9 cellular contexts compared by ENCODE assay signal in genomic region chr5:35202319-35203111, GRCh38. TPM values are rescaled to one million over a fixed set of nuclear protein-coding genes. Genes with fewer than 3 reads are reported as not detected.
A peak's percentile ranks its signal among the peaks of the same experiment; 100 is the strongest.
DNase-seq lines count a peak whose midpoint lies in the region; ATAC-seq and TF ChIP-seq lines count a peak whose summit lies in the region.
"Had no signal": no experiment of that assay in that cellular context is flagged by ENCODE, and none has a peak within 500 bp of the region (broad histone marks: within the 10 kb centered on the region; RNA-seq: fewer than 3 reads in every experiment).

No MANE protein-coding gene starts in this region.

- no peak overlapping the region for H3K9ac ChIP-seq in Loucy (ENCODE audit: low read depth, low read length, poor library complexity, severe bottlenecking)

- H3K4me3 Mint-ChIP-seq in activated CD4-positive, alpha-beta T cell treated with anti-CD3 and anti-CD28 coated beads for 36 hours, result no peak overlapping the region
- no peak overlapping the region for H3K4me3 Mint-ChIP-seq in T-helper 17 cell
- H3K4me3 Mint-ChIP-seq: activated naive CD4-positive, alpha-beta T cell treated with anti-CD3 and anti-CD28 coated beads, Interleukin-2, amount 50 U/mL, for 24 hours had no signal

- H3F3A ChIP-seq in Loucy (ENCODE audit: low read depth), result no peaks in the 10 kb centered on the region

- H3K36me3 Mint-ChIP-seq in activated CD4-positive, alpha-beta T cell treated with anti-CD3 and anti-CD28 coated beads for 36 hours (ENCODE audit: low read depth), result no peaks in the 10 kb centered on the region
- no peaks in the 10 kb centered on the region for H3K36me3 Mint-ChIP-seq in T-helper 17 cell (ENCODE audit: low read depth)
- H3K36me3 Mint-ChIP-seq: activated naive CD4-positive, alpha-beta T cell treated with anti-CD3 and anti-CD28 coated beads, Interleukin-2, amount 50 U/mL, for 24 hours had no signal

- H2AFZ ChIP-seq in Loucy (ENCODE audit: low read length), result no peak overlapping the region

- H3K4me3 ChIP-seq in Loucy (ENCODE audit: low read length, poor library complexity, severe bottlenecking) (no peak overlapping the region), fibroblast of the aortic adventitia (ENCODE audit: low read depth, low read length) (no peak overlapping the region)

- H3K27ac Mint-ChIP-seq in activated CD4-positive, alpha-beta T cell treated with anti-CD3 and anti-CD28 coated beads for 36 hours, result no peak overlapping the region
- no peak overlapping the region for H3K27ac Mint-ChIP-seq in T-helper 17 cell
- H3K27ac Mint-ChIP-seq: activated naive CD4-positive, alpha-beta T cell treated with anti-CD3 and anti-CD28 coated beads, Interleukin-2, amount 50 U/mL, for 24 hours had no signal

- H3K36me3 ChIP-seq in Loucy (ENCODE audit: insufficient read depth, low read length), result no peaks in the 10 kb centered on the region

- H3K27me3 Mint-ChIP-seq in activated CD4-positive, alpha-beta T cell treated with anti-CD3 and anti-CD28 coated beads for 36 hours, result peaks cover 29% of the 10 kb centered on the region
- H3K27me3 Mint-ChIP-seq in T-helper 17 cell, result peaks cover 40% of the 10 kb centered on the region

- POLR2A ChIA-PET in activated CD4-positive, alpha-beta T cell treated with anti-CD3 and anti-CD28 coated beads for 36 hours (lab: Charles Lee), result no interaction called here

- peaks cover 12% of the 10 kb centered on the region for H3K4me1 ChIP-seq in Loucy (ENCODE audit: insufficient read depth, low read length, poor library complexity, severe bottlenecking)

- CTCF ChIA-PET in activated CD4-positive, alpha-beta T cell treated with anti-CD3 and anti-CD28 coated beads for 36 hours (lab: Charles Lee), result interaction anchor here (0.7 to 1.2 kb wide), 4 partner anchors 10 to 120 kb away, joined by 3 to 4 read pairs (median 3); no protein-coding TSS in a partner anchor

- intact Hi-C loops in activated CD4-positive, alpha-beta T cell treated with anti-CD3 and anti-CD28 coated beads for 36 hours (cut with DNase I, micrococcal nuclease), result loop anchor here (1.0 kb wide), 1 partner anchor 113 kb away; no protein-coding TSS in a partner anchor

- H3K9me3 Mint-ChIP-seq in activated CD4-positive, alpha-beta T cell treated with anti-CD3 and anti-CD28 coated beads for 36 hours (ENCODE audit: low read depth), result no peaks in the 10 kb centered on the region
- H3K9me3 Mint-ChIP-seq: activated naive CD4-positive, alpha-beta T cell treated with anti-CD3 and anti-CD28 coated beads, Interleukin-2, amount 50 U/mL, for 24 hours had no signal

- DNase-seq in ELF-1 (ENCODE audit: low read depth, low spot score) (peak; percentile 51), fibroblast of the aortic adventitia (ENCODE audit: low read depth) (peak; percentile 54), pulmonary artery endothelial cell (ENCODE audit: low read depth, low spot score) (peak; percentile 4), T-helper 17 cell (no peak)
- peak; percentile 71 for DNase-seq in activated CD4-positive, alpha-beta T cell treated with anti-CD3 and anti-CD28 coated beads for 36 hours

- TF ChIP-seq CTCF in Loucy (conservative IDR thresholded peaks at IDR 0.05; ENCODE audit: low read length), result peak; percentile 90
- peak; percentile 58 for TF ChIP-seq CTCF in fibroblast of the aortic adventitia (IDR thresholded peaks at IDR 0.05; ENCODE audit: insufficient read depth, low read length)

- ATAC-seq in GM21390 (IDR thresholded peaks at IDR 0.05; ENCODE audit: unreplicated experiment), result peak; percentile 62
- peak; percentile 74 for ATAC-seq in activated CD4-positive, alpha-beta T cell treated with anti-CD3 and anti-CD28 coated beads for 36 hours
- no peak for ATAC-seq in HG02571 (IDR thresholded peaks at IDR 0.05; ENCODE audit: unreplicated experiment)
- no peak for ATAC-seq in T-helper 17 cell

- H3K79me2 ChIP-seq in Loucy (ENCODE audit: insufficient read depth, low read length), result no peaks in the 10 kb centered on the region

- H3K27me3 ChIP-seq in Loucy (ENCODE audit: insufficient read depth, low read length, poor library complexity, severe bottlenecking), result no peaks in the 10 kb centered on the region

- H4K20me1 ChIP-seq in Loucy (ENCODE audit: insufficient read depth, low read length, poor library complexity, severe bottlenecking), result no peaks in the 10 kb centered on the region

- no peaks in the 10 kb centered on the region for H3K9me2 ChIP-seq in Loucy (replicated peaks; ENCODE audit: low read depth, low read length)

- H3K4me2 ChIP-seq in Loucy (ENCODE audit: low read depth, low read length, poor library complexity, severe bottlenecking), result no peak overlapping the region

- no peaks in the 10 kb centered on the region for H3K9me3 ChIP-seq in Loucy (ENCODE audit: insufficient read depth, low read depth, low read length)
- H3K9me3 ChIP-seq in T-helper 17 cell (ENCODE audit: control insufficient read depth, low read length, poor library complexity, severe bottlenecking), result no peaks in the 10 kb centered on the region

- no peaks in the 10 kb centered on the region for H3K4me1 Mint-ChIP-seq in activated CD4-positive, alpha-beta T cell treated with anti-CD3 and anti-CD28 coated beads for 36 hours
- peaks cover 2% of the 10 kb centered on the region for H3K4me1 Mint-ChIP-seq in T-helper 17 cell
- H3K4me1 Mint-ChIP-seq: activated naive CD4-positive, alpha-beta T cell treated with anti-CD3 and anti-CD28 coated beads, Interleukin-2, amount 50 U/mL, for 24 hours had no signal

RNA-seq across cellular contexts. Expression of gene PRLR, which starts 27.8 kb away (rescaled TPM):
- total RNA-seq in activated CD4-positive, alpha-beta T cell treated with anti-CD3 and anti-CD28 coated beads for 36 hours, result under 1 TPM in 1 of 2 experiments, not detected in 1; 0.02 TPM
- total RNA-seq in fibroblast of the aortic adventitia (ENCODE audit: low replicate concordance) (0.63 and 1.6 TPM in 2 replicates), pulmonary artery endothelial cell (not detected in 2 replicates), T-helper 17 cell (not detected)

Comparison
In these comparisons a context has a peak if more than half of its experiments do, and no peak if none do; other contexts are left out.
1. DNase-seq: peak in ELF-1 (single experiment), activated CD4-positive, alpha-beta T cell treated with anti-CD3 and anti-CD28 coated beads for 36 hours (single experiment), fibroblast of the aortic adventitia (single experiment) and pulmonary artery endothelial cell (single experiment); none in T-helper 17 cell (0 of 3).
2. ATAC-seq: peak in GM21390 (single experiment) and activated CD4-positive, alpha-beta T cell treated with anti-CD3 and anti-CD28 coated beads for 36 hours (single experiment); none in HG02571 (single experiment) and T-helper 17 cell (single experiment).